25 cellular contexts compared by ENCODE assay signal in genomic region chr7:152910545-152911013, GRCh38.
DNase-seq lines count a peak whose midpoint lies in the region; ATAC-seq and TF ChIP-seq lines count a peak whose summit lies in the region.
"Had no signal": no experiment of that assay in that cellular context is flagged by ENCODE, and none has a peak within 500 bp of the region (broad histone marks: within the 10 kb centered on the region; RNA-seq: fewer than 3 reads in every experiment).

No MANE protein-coding gene starts in this region.

- no peaks in the 10 kb centered on the region for H3K27me3 Mint-ChIP-seq in stimulated activated memory B cell treated with anti-CD40 and anti-IgM and Interleukin-4, amounts not matched to agents 10 μg/mL and 1 μg/mL and 100 μg/mL, for 72 hours
- H3K27me3 Mint-ChIP-seq: activated CD8-positive, alpha-beta T cell treated with anti-CD3 and anti-CD28 coated beads for 36 hours; activated naive CD8-positive, alpha-beta T cell treated with anti-CD3 and anti-CD28 coated beads, Interleukin-2, amount 50 U/mL, for 24 hours; B cell; IgD-negative memory B cell; T-cell had no signal

- peaks cover 16% of the 10 kb centered on the region for H3K4me1 ChIP-seq in body of pancreas
- H3K4me1 ChIP-seq: heart right ventricle, SJSA1 had no signal

- no peak overlapping the region for H3K4me3 ChIP-seq in body of pancreas
- H3K4me3 ChIP-seq: GM12878, heart right ventricle, SJSA1, skin epidermis had no signal

- no peak overlapping the region for H3K4me3 Mint-ChIP-seq in stimulated activated memory B cell treated with anti-CD40 and anti-IgM and Interleukin-4, amounts not matched to agents 10 μg/mL and 1 μg/mL and 100 μg/mL, for 72 hours
- H3K4me3 Mint-ChIP-seq: activated CD8-positive, alpha-beta T cell treated with anti-CD3 and anti-CD28 coated beads for 36 hours; activated naive CD8-positive, alpha-beta T cell treated with anti-CD3 and anti-CD28 coated beads, Interleukin-2, amount 50 U/mL, for 24 hours; B cell; IgD-negative memory B cell; T-cell had no signal

- H3K27me3 ChIP-seq in body of pancreas, result no peaks in the 10 kb centered on the region
- H3K27me3 ChIP-seq: brain microvascular endothelial cell, SJSA1 had no signal

- ATAC-seq in body of pancreas (peak; percentile 66), HG02870 (IDR thresholded peaks at IDR 0.05; ENCODE audit: unreplicated experiment) (no peak), HG02642 (IDR thresholded peaks at IDR 0.05; ENCODE audit: poor library complexity, unreplicated experiment) (no peak)
- ATAC-seq in stimulated activated memory B cell treated with anti-CD40 and anti-IgM and Interleukin-4, amounts not matched to agents 10 μg/mL and 1 μg/mL and 100 μg/mL, for 72 hours, result peak; percentile 13
- ATAC-seq: activated CD4-positive, CD25-positive, alpha-beta regulatory T cell treated with anti-CD3 and anti-CD28 coated beads, Interleukin-2, amount 50 U/mL, for 24 hours; activated CD8-positive, alpha-beta T cell treated with anti-CD3 and anti-CD28 coated beads for 36 hours; activated naive CD8-positive, alpha-beta T cell treated with anti-CD3 and anti-CD28 coated beads, Interleukin-2, amount 50 U/mL, for 24 hours; GM12878; left lobe of liver; T-cell had no signal

- WGBS in body of pancreas, 2 donors, result 21 to 35% methylated on average over 6 to 11 of the region's 11 CpGs

- H3K27ac Mint-ChIP-seq in stimulated activated memory B cell treated with anti-CD40 and anti-IgM and Interleukin-4, amounts not matched to agents 10 μg/mL and 1 μg/mL and 100 μg/mL, for 72 hours, result no peak overlapping the region
- H3K27ac Mint-ChIP-seq: activated CD8-positive, alpha-beta T cell treated with anti-CD3 and anti-CD28 coated beads for 36 hours; activated naive CD8-positive, alpha-beta T cell treated with anti-CD3 and anti-CD28 coated beads, Interleukin-2, amount 50 U/mL, for 24 hours; B cell; IgD-negative memory B cell; T-cell had no signal

- no peaks in the 10 kb centered on the region for H3K4me1 Mint-ChIP-seq in stimulated activated memory B cell treated with anti-CD40 and anti-IgM and Interleukin-4, amounts not matched to agents 10 μg/mL and 1 μg/mL and 100 μg/mL, for 72 hours
- H3K4me1 Mint-ChIP-seq: activated naive CD8-positive, alpha-beta T cell treated with anti-CD3 and anti-CD28 coated beads, Interleukin-2, amount 50 U/mL, for 24 hours; B cell; IgD-negative memory B cell; T-cell had no signal

- no peaks in the 10 kb centered on the region for H3K36me3 ChIP-seq in body of pancreas (replicated peaks in 1 of 2; ENCODE audit: insufficient read depth in 1 of 2, low read depth in 2 of 2)
- H3K36me3 ChIP-seq: brain microvascular endothelial cell, heart right ventricle, SJSA1 had no signal

- no peak for TF ChIP-seq POLR2A in body of pancreas (IDR thresholded peaks at IDR 0.05)

- H3K9me3 ChIP-seq in body of pancreas, result no peaks in the 10 kb centered on the region
- H3K9me3 ChIP-seq: heart right ventricle had no signal

- no peak for TF ChIP-seq CTCF in body of pancreas (IDR thresholded peaks at IDR 0.05)

- H3K27ac ChIP-seq in body of pancreas, result peak overlapping the region; percentile 11 to 81 (median 62)
- H3K27ac ChIP-seq: brain microvascular endothelial cell, heart right ventricle, SJSA1, skin epidermis had no signal

- DNase-seq in NCI-H2107 treated with DMSO at 0.1 percent for 48 hours (lab: John Stamatoyannopoulos, UW; ENCODE audit: unreplicated experiment), result peak; percentile 61
- no peak for DNase-seq in NCI-H2107 (lab: John Stamatoyannopoulos, UW)
- DNase-seq in NCI-H1436 treated with DMSO at 0.1 percent for 48 hours (lab: John Stamatoyannopoulos, UW), result peak; percentile 54
- peak in 3 of 4 donors; percentile 42 to 56 (median 54) for DNase-seq in body of pancreas
- DNase-seq in GM19238 (ENCODE audit: insufficient read length, low spot score), result no peak
- DNase-seq: activated CD8-positive, alpha-beta T cell treated with anti-CD3 and anti-CD28 coated beads for 36 hours; activated effector memory CD4-positive, alpha-beta T cell treated with anti-CD3 and anti-CD28 coated beads, Interleukin-2, amount 50 U/mL, for 16 hours; activated naive CD8-positive, alpha-beta T cell treated with anti-CD3 and anti-CD28 coated beads, Interleukin-2, amount 50 U/mL, for 24 hours; brain microvascular endothelial cell; H7; heart right ventricle; mesenchymal stem cell; NCI-H510A; nucleus accumbens; T-cell had no signal

- H3K9me3 Mint-ChIP-seq in stimulated activated memory B cell treated with anti-CD40 and anti-IgM and Interleukin-4, amounts not matched to agents 10 μg/mL and 1 μg/mL and 100 μg/mL, for 72 hours, result no peaks in the 10 kb centered on the region
- H3K9me3 Mint-ChIP-seq: activated CD8-positive, alpha-beta T cell treated with anti-CD3 and anti-CD28 coated beads for 36 hours; activated naive CD8-positive, alpha-beta T cell treated with anti-CD3 and anti-CD28 coated beads, Interleukin-2, amount 50 U/mL, for 24 hours; IgD-negative memory B cell; T-cell had no signal

- intact Hi-C loops in body of pancreas (cut with DNase I), result no loop called here

- no peaks in the 10 kb centered on the region for H3K36me3 Mint-ChIP-seq in stimulated activated memory B cell treated with anti-CD40 and anti-IgM and Interleukin-4, amounts not matched to agents 10 μg/mL and 1 μg/mL and 100 μg/mL, for 72 hours
- H3K36me3 Mint-ChIP-seq: T-cell had no signal

Comparison
In these comparisons a context has a peak if more than half of its experiments do, and no peak if none do; other contexts are left out.
1. DNase-seq: peak in NCI-H2107 treated with DMSO at 0.1 percent for 48 hours (single experiment), NCI-H1436 treated with DMSO at 0.1 percent for 48 hours (single experiment) and body of pancreas (3 of 4); none in NCI-H2107 (single experiment) and GM19238 (single experiment).
2. ATAC-seq: peak in body of pancreas (single experiment) and stimulated activated memory B cell treated with anti-CD40 and anti-IgM and Interleukin-4, amounts not matched to agents 10 μg/mL and 1 μg/mL and 100 μg/mL, for 72 hours (single experiment); none in HG02870 (single experiment) and HG02642 (single experiment).